1 cellular context compared by ENCODE assay signal in the genomic region with DNA sequence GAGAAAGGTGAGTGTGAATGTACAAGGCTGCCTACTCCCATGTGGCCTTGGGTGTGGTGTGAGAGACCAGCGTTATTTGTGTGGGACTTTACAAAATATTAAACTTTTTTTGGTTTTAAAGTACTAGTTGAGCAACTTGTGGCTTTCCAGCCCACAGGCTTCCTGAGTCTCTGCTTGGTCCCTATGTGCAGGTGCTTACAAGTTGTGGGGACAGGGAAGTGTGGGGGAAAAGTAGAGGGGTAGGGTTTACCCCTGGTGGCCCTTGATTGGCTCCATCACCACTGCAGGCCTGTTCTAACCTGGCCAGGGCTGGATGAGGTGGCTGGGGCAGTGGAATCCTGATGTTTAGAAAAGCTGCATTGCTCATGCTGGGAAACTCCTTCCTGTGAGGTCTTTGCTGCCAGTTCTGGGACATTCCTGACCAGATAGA.
TF ChIP-seq lines count a peak whose summit lies in the region.

No MANE protein-coding gene starts in this region.

TF ChIP-seq in IMR-90, 13 proteins besides CTCF, POLR2A, EP300 and RAD21 (continued from another document):
- TF ChIP-seq, protein P1, sequence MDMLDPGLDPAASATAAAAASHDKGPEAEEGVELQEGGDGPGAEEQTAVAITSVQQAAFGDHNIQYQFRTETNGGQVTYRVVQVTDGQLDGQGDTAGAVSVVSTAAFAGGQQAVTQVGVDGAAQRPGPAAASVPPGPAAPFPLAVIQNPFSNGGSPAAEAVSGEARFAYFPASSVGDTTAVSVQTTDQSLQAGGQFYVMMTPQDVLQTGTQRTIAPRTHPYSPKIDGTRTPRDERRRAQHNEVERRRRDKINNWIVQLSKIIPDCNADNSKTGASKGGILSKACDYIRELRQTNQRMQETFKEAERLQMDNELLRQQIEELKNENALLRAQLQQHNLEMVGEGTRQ (IDR thresholded peaks at IDR 0.05; ENCODE audit: low read depth, low read length), result no peak
- TF ChIP-seq FOS (IDR thresholded peaks at IDR 0.05; ENCODE audit: low read depth, low read length), result no peak
- no peak for TF ChIP-seq MAFK (IDR thresholded peaks at IDR 0.05; ENCODE audit: low read depth, low read length)
- TF ChIP-seq NFE2L2 (IDR thresholded peaks at IDR 0.05; ENCODE audit: low read depth, low read length), result no peak
- TF ChIP-seq, protein P2, sequence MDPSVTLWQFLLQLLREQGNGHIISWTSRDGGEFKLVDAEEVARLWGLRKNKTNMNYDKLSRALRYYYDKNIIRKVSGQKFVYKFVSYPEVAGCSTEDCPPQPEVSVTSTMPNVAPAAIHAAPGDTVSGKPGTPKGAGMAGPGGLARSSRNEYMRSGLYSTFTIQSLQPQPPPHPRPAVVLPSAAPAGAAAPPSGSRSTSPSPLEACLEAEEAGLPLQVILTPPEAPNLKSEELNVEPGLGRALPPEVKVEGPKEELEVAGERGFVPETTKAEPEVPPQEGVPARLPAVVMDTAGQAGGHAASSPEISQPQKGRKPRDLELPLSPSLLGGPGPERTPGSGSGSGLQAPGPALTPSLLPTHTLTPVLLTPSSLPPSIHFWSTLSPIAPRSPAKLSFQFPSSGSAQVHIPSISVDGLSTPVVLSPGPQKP (IDR thresholded peaks at IDR 0.05; ENCODE audit: borderline replicate concordance, low read depth, low read length), result no peak
- TF ChIP-seq CEBPB (IDR thresholded peaks at IDR 0.05; ENCODE audit: low read depth, low read length), result no peak
- TF ChIP-seq RCOR1 (IDR thresholded peaks at IDR 0.05; ENCODE audit: insufficient replicate concordance, low read length), result no peak
- no peak for TF ChIP-seq RFX5 (IDR thresholded peaks at IDR 0.05; ENCODE audit: low read depth, low read length)
TF ChIP-seq in IMR-90: peak in this region for 0.
